Comparison of ENCODE assay signal across 27 cellular contexts in the genomic region with DNA sequence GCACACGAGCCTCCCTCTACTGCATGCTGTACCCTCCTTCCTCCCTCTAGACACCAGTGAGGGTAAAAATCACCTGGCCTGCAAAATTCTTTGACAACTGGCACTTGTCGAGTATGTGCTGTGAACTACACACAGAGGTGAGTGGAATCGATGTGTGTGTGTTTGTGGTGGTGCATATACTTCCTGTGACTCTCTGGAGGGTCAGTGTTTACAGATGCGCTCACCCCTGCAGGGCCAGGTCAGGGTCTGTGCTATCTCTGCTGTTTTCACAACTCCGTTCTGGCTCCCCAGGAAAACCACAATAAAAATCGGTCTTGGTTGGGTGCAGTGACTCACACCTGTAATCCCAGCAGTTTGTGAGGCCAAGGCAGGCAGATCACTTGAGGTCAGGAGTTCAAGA.
DNase-seq lines count a peak whose midpoint lies in the region; ATAC-seq, FAIRE-seq and TF ChIP-seq lines count a peak whose summit lies in the region.
"Had no signal": no experiment of that assay in that cellular context is flagged by ENCODE, and none has a peak within 500 bp of the region (broad histone marks: within the 10 kb centered on the region; RNA-seq: fewer than 3 reads in every experiment).

No MANE protein-coding gene starts in this region.

- TF ChIP-seq CTCF in PC-3 (conservative IDR thresholded peaks at IDR 0.05; ENCODE audit: low read depth, low read length), result no peak
- TF ChIP-seq CTCF in kidney (IDR thresholded peaks at IDR 0.05; ENCODE audit: borderline replicate concordance, extremely low read depth, insufficient read depth), result no peak
- TF ChIP-seq CTCF in left lung (IDR thresholded peaks at IDR 0.05), result no peak

- peaks cover 34% of the 10 kb centered on the region for H3K4me1 ChIP-seq in PC-3 (ENCODE audit: insufficient read depth, low read length)
- no peaks in the 10 kb centered on the region for H3K4me1 ChIP-seq in kidney (ENCODE audit: control insufficient read depth in 1 of 2, insufficient read depth in 1 of 2, low read depth in 1 of 2, low read length in 2 of 2)
- H3K4me1 ChIP-seq in left lung, result no peaks in the 10 kb centered on the region
- no peaks in the 10 kb centered on the region for H3K4me1 ChIP-seq in small intestine (ENCODE audit: control insufficient read depth in 2 of 2, insufficient read depth in 1 of 2, low read depth in 1 of 2, low read length in 1 of 2)
- H3K4me1 ChIP-seq: SJCRH30 had no signal

- H3K9ac ChIP-seq in PC-3 (ENCODE audit: low read length) (no peak overlapping the region), kidney (ENCODE audit: low read length in 2 of 2) (no peak overlapping the region)

- FAIRE-seq in kidney (lab: Jason Lieb, UNC) (no peak), small intestine (lab: Jason Lieb, UNC) (no peak)

- no peaks in the 10 kb centered on the region for H4K20me1 ChIP-seq in PC-3 (ENCODE audit: low read length)

- H3K9me2 ChIP-seq in PC-3 (replicated peaks; ENCODE audit: low read length), result no peaks in the 10 kb centered on the region

- no peak overlapping the region for H3K27ac Mint-ChIP-seq in activated naive CD4-positive, alpha-beta T cell treated with anti-CD3 and anti-CD28 coated beads for 36 hours
- H3K27ac Mint-ChIP-seq: endodermal cell; naive thymus-derived CD8-positive, alpha-beta T cell had no signal

- H3K36me3 ChIP-seq in PC-3 (ENCODE audit: low read depth, low read length) (no peaks in the 10 kb centered on the region), kidney (ENCODE audit: control insufficient read depth in 1 of 2, insufficient read depth in 2 of 2, low read length in 2 of 2) (no peaks in the 10 kb centered on the region), left lung (no peaks in the 10 kb centered on the region), small intestine (ENCODE audit: control insufficient read depth in 2 of 2, insufficient read depth in 2 of 2, low read length in 2 of 2) (no peaks in the 10 kb centered on the region)
- H3K36me3 ChIP-seq: cardiac muscle cell, ovary, right atrium auricular region, SJCRH30 had no signal

- DNase-seq in A172 (ENCODE audit: low spot score) (peak; percentile 40), H4 (ENCODE audit: low spot score) (peak; percentile 74), PC-3 (peak; percentile 71), kidney (peak; percentile 47), Kasumi-1 (lab: John Stamatoyannopoulos, UW) (no peak), left lung (no peak), small intestine (no peak)
- no peak for DNase-seq in activated naive CD4-positive, alpha-beta T cell treated with anti-CD3 and anti-CD28 coated beads for 36 hours
- DNase-seq: activated CD4-positive, alpha-beta T cell treated with anti-CD3 and anti-CD28 coated beads for 4 hours; activated naive CD4-positive, alpha-beta T cell treated with Interleukin-2 at 50 U/mL for 16 hours; activated T-cell treated with anti-CD3 and anti-CD28 coated beads, Interleukin-2, amount 50 U/mL, for 48 hours; cortex of kidney; DMS 273 treated with DMSO at 0.1 percent for 48 hours; endodermal cell; GF-D8; naive thymus-derived CD8-positive, alpha-beta T cell; NCI-H1694; NCI-H774; OCI-M1; ovary; SJCRH30; T-helper 1 cell; trophoblast cell had no signal

- no peaks in the 10 kb centered on the region for H3K79me2 ChIP-seq in PC-3 (ENCODE audit: low read length)

- peak overlapping the region; percentile 24 for H3K27ac ChIP-seq in PC-3 (ENCODE audit: low read length)
- H3K27ac ChIP-seq in kidney (ENCODE audit: low read depth in 2 of 2, low read length in 2 of 2), result no peak overlapping the region
- H3K27ac ChIP-seq in left lung, result no peak overlapping the region
- H3K27ac ChIP-seq in small intestine (ENCODE audit: low read depth in 1 of 2, low read length in 1 of 2), result no peak overlapping the region
- H3K27ac ChIP-seq: C4-2B, cardiac muscle cell, HL-60, ovary, right atrium auricular region, SJCRH30 had no signal

- H3K27me3 ChIP-seq in PC-3 (ENCODE audit: low read length) (no peaks in the 10 kb centered on the region), left lung (no peaks in the 10 kb centered on the region), small intestine (ENCODE audit: control insufficient read depth in 2 of 2, insufficient read depth in 2 of 2, low read length in 2 of 2) (no peaks in the 10 kb centered on the region)
- H3K27me3 ChIP-seq: cardiac muscle cell, ovary, right atrium auricular region, SJCRH30 had no signal

- 68 to 76% (median 76%) methylated on average over 6 of the region's 6 CpGs for WGBS in small intestine, 3 donors

- POLR2A ChIA-PET in PC-3 (lab: Charles Lee; ENCODE audit: unreplicated experiment), result no interaction called here

- no TSS peak for BruUV-seq in PC-3 (replicated peaks; lab: Mats Ljungman, UMichigan)

- H3F3A ChIP-seq in PC-3 (ENCODE audit: low read length, unreplicated experiment), result no peaks in the 10 kb centered on the region

- no peaks in the 10 kb centered on the region for H3K27me3 Mint-ChIP-seq in activated naive CD4-positive, alpha-beta T cell treated with anti-CD3 and anti-CD28 coated beads for 36 hours (ENCODE audit: low read depth)

- H3K4me3 ChIP-seq in PC-3 (ENCODE audit: low read length), result no peak overlapping the region
- H3K4me3 ChIP-seq in kidney (ENCODE audit: low read length in 2 of 2), result no peak overlapping the region
- no peak overlapping the region for H3K4me3 ChIP-seq in left lung
- no peak overlapping the region for H3K4me3 ChIP-seq in small intestine (ENCODE audit: low read depth in 1 of 2, low read length in 2 of 2)
- H3K4me3 ChIP-seq: cardiac muscle cell, ovary, right atrium auricular region, SJCRH30 had no signal

- no peaks in the 10 kb centered on the region for H3K4me1 Mint-ChIP-seq in activated naive CD4-positive, alpha-beta T cell treated with anti-CD3 and anti-CD28 coated beads for 36 hours (ENCODE audit: low read depth)
- H3K4me1 Mint-ChIP-seq: naive thymus-derived CD8-positive, alpha-beta T cell had no signal

- H3K9me3 Mint-ChIP-seq in activated naive CD4-positive, alpha-beta T cell treated with anti-CD3 and anti-CD28 coated beads for 36 hours, result peaks cover 3% of the 10 kb centered on the region
- H3K9me3 Mint-ChIP-seq: endodermal cell had no signal

- intact Hi-C loops in PC-3 (cut with micrococcal nuclease), result no loop called here
- intact Hi-C loops in kidney (cut with DNase I), result no loop called here
- intact Hi-C loops in left lung (cut with DNase I), result no loop called here
- intact Hi-C loops in activated naive CD4-positive, alpha-beta T cell treated with anti-CD3 and anti-CD28 coated beads for 36 hours (cut with micrococcal nuclease), result no loop called here

- no peak overlapping the region for H2AFZ ChIP-seq in PC-3 (ENCODE audit: low read length)

- H3K4me3 Mint-ChIP-seq in activated naive CD4-positive, alpha-beta T cell treated with anti-CD3 and anti-CD28 coated beads for 36 hours, result no peak overlapping the region
- H3K4me3 Mint-ChIP-seq: endodermal cell; naive thymus-derived CD8-positive, alpha-beta T cell had no signal

- H3K36me3 Mint-ChIP-seq in activated naive CD4-positive, alpha-beta T cell treated with anti-CD3 and anti-CD28 coated beads for 36 hours (ENCODE audit: low read depth), result no peaks in the 10 kb centered on the region
- H3K36me3 Mint-ChIP-seq: naive thymus-derived CD8-positive, alpha-beta T cell had no signal

- CTCF ChIA-PET in PC-3 (lab: Charles Lee), result no interaction called here
- CTCF ChIA-PET in activated naive CD4-positive, alpha-beta T cell treated with anti-CD3 and anti-CD28 coated beads for 36 hours (lab: Charles Lee), result no interaction called here

- H3K4me2 ChIP-seq in PC-3 (ENCODE audit: low read length), result 0 out of 2 replicates have a peak overlapping the region, but pooled peaks have one; percentile 1

- ATAC-seq in PC-3 (peak; percentile 83), left lung (no peak)
- ATAC-seq: naive thymus-derived CD8-positive, alpha-beta T cell had no signal

- H3K9me3 ChIP-seq in PC-3 (ENCODE audit: low read length), result no peaks in the 10 kb centered on the region
- no peaks in the 10 kb centered on the region for H3K9me3 ChIP-seq in kidney (ENCODE audit: control insufficient read depth in 1 of 2, low read length in 2 of 2)
- no peaks in the 10 kb centered on the region for H3K9me3 ChIP-seq in left lung
- no peaks in the 10 kb centered on the region for H3K9me3 ChIP-seq in small intestine (ENCODE audit: control insufficient read depth, low read depth)
- H3K9me3 ChIP-seq: ovary, right atrium auricular region, SJCRH30 had no signal

Comparison
In these comparisons a context has a peak if more than half of its experiments do, and no peak if none do; other contexts are left out.
1. DNase-seq: peak in A172 (single experiment), H4 (single experiment), PC-3 (single experiment) and kidney (single experiment); none in Kasumi-1 (0 of 2), left lung (0 of 2), small intestine (single experiment) and activated naive CD4-positive, alpha-beta T cell treated with anti-CD3 and anti-CD28 coated beads for 36 hours (single experiment).